Comparison of ENCODE assay signal across 8 cellular contexts in genomic region chr15:41417418-41417811, GRCh38. TPM values are rescaled to one million over a fixed set of nuclear protein-coding genes. Genes with fewer than 3 reads are reported as not detected.
A peak's percentile ranks its signal among the peaks of the same experiment; 100 is the strongest.
DNase-seq lines count a peak whose midpoint lies in the region; ATAC-seq and TF ChIP-seq lines count a peak whose summit lies in the region.

No MANE protein-coding gene starts in this region.

- H3K4me3 Mint-ChIP-seq in natural killer cell = peak overlapping the region; percentile 96

- no peaks in the 10 kb centered on the region for H3K36me3 Mint-ChIP-seq in natural killer cell

- no peak for TF ChIP-seq CTCF in AG09309 (IDR thresholded peaks at IDR 0.05; ENCODE audit: control insufficient read depth, insufficient read depth, low read depth, low read length, missing control alignments)
- no peak for TF ChIP-seq CTCF in natural killer cell (IDR thresholded peaks at IDR 0.05)

- intact Hi-C loops in natural killer cell (cut with micrococcal nuclease) (loop anchor here (1.0 kb wide), 1 partner anchor 15 kb away; the partner anchor contains the start of gene NDUFAF1), aorta (cut with DNase I) (loop anchor here in 1 of 2 donors (5.0 kb wide), 1 partner anchor 75 kb away; the partner anchor contains the start of gene ITPKA)

- no peaks in the 10 kb centered on the region for H3K36me3 ChIP-seq in aorta (ENCODE audit: control insufficient read depth in 1 of 2, insufficient read depth in 2 of 2, low read length in 1 of 2)

- no peaks in the 10 kb centered on the region for H3K9me3 ChIP-seq in aorta (ENCODE audit: control insufficient read depth, low read length)

- H3K27me3 Mint-ChIP-seq in natural killer cell (ENCODE audit: low read depth in 2 of 2) = no peaks in the 10 kb centered on the region

- H3K4me1 ChIP-seq in aorta (ENCODE audit: control insufficient read depth in 1 of 2, insufficient read depth in 2 of 2, low read length in 2 of 2) = no peaks in the 10 kb centered on the region

- DNase-seq in AG09309 (ENCODE audit: low read depth) = no peak
- peak in 3 of 5 experiments; percentile 2 to 52 (median 14) for DNase-seq in T-helper 2 cell
- peak; percentile 74 to 84 for DNase-seq in erythroblast (lab: John Stamatoyannopoulos, UW)
- DNase-seq in natural killer cell = no peak
- peak in 1 of 2 donors; percentile 84 for DNase-seq in aorta
- no peak for DNase-seq in NCI-H1105 treated with DMSO at 0.1 percent for 48 hours (lab: John Stamatoyannopoulos, UW)

- no peak for TF ChIP-seq POLR2A in erythroblast (IDR thresholded peaks at IDR 0.05; ENCODE audit: low read length)

- H3K4me3 ChIP-seq in AG09309 (ENCODE audit: control insufficient read depth, low read depth, low read length) (peak overlapping the region; percentile 78), aorta (ENCODE audit: low read length in 2 of 2) (peak overlapping the region; percentile 52 to 86)

- no peaks in the 10 kb centered on the region for H3K27me3 ChIP-seq in aorta (ENCODE audit: control insufficient read depth in 1 of 2, insufficient read depth in 2 of 2, low read length in 1 of 2)

- peaks cover 33 to 42% of the 10 kb centered on the region in 2 donors for H3K4me1 Mint-ChIP-seq in natural killer cell

- ATAC-seq in GM19023 (IDR thresholded peaks at IDR 0.05; ENCODE audit: unreplicated experiment) (peak; percentile 47), HG03103 (IDR thresholded peaks at IDR 0.05; ENCODE audit: low read depth, unreplicated experiment) (peak; percentile 22), natural killer cell (peak; percentile 32 to 49 (median 33)), aorta (ENCODE audit: low FRiP score) (peak; percentile 62)

- no peak overlapping the region for H3K27ac ChIP-seq in aorta (ENCODE audit: low read depth in 1 of 2, low read length in 2 of 2)

- 0 to 1% methylated on average over 31 to 32 of the region's 32 CpGs for WGBS in aorta, 2 donors

- peak overlapping the region; percentile 86 to 89 for H3K27ac Mint-ChIP-seq in natural killer cell

- H3K9me3 Mint-ChIP-seq in natural killer cell = no peaks in the 10 kb centered on the region

RNA-seq across cellular contexts. Expression of gene RTF1, which starts 0.5 kb away (rescaled TPM):
- total RNA-seq in natural killer cell (10 to 100 TPM; 35.8 to 53.1 (median 42.7) TPM), aorta (10 to 100 TPM; 29.1 to 36.8 TPM)
- 10 to 100 TPM; 15.4 to 27.5 TPM for polyA plus RNA-seq in aorta

RNA-seq across cellular contexts. Expression of gene NDUFAF1, which starts 15.1 kb away (rescaled TPM):
- total RNA-seq in natural killer cell (1 to 10 TPM; 6.1 to 6.3 (median 6.2) TPM), aorta (10 to 100 TPM; 10.4 to 14.2 TPM)
- 10 to 100 TPM; 14.3 to 16.8 TPM for polyA plus RNA-seq in aorta

Comparison
In these comparisons a context has a peak if more than half of its experiments do, and no peak if none do; other contexts are left out.
1. DNase-seq: peak in T-helper 2 cell (3 of 5) and erythroblast (2 of 2); none in AG09309 (single experiment), natural killer cell (single experiment) and NCI-H1105 treated with DMSO at 0.1 percent for 48 hours (single experiment).
2. Peak in every context shown above with its lines, with median percentiles within 50 percentile points of each other: ATAC-seq.